1 cellular context compared by ENCODE assay signal in the genomic region with DNA sequence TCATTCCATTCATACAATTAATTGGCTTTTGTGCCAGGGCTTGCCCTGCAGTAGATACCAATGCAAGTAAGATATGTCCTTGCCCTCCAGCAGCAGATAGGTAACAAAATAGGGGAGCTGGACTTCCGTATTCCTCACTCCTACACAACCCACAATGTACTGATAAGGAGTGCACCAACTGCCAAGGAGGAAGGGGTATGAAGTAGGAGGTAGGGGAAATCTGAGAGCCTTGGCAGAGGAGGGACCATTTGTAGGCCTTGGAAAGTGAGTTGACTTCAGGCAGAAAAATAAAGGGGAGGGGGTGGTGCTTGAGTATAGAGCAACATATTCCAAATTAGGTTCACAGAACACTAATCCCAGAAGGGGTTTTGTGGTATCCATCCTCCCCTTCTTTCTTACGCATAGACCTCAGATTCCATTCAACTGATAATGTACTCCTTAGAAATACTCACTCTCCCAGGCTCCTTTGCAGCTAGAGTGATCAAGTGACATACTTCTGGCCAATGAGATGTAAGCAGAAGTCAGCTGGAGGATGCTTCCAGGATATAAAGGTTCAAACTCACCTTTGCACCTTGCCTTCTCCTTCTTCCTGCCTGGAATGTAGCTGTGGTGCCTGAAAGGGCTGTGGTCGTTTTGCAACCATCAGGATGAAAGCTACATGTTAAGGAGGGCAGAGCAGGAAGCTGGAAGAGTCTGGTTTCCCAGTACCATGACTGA.
TF ChIP-seq lines count a peak whose summit lies in the region.

No MANE protein-coding gene starts in this region.

TF ChIP-seq in K562, 482 proteins besides CTCF, POLR2A, EP300 and RAD21 (continued from another document):
- TF ChIP-seq, protein P1, sequence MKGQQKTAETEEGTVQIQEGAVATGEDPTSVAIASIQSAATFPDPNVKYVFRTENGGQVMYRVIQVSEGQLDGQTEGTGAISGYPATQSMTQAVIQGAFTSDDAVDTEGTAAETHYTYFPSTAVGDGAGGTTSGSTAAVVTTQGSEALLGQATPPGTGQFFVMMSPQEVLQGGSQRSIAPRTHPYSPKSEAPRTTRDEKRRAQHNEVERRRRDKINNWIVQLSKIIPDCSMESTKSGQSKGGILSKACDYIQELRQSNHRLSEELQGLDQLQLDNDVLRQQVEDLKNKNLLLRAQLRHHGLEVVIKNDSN (CRISPR knock-in tag; IDR thresholded peaks at IDR 0.05), result peak; percentile 72
- no peak for TF ChIP-seq FIP1L1 (IDR thresholded peaks at IDR 0.05; ENCODE audit: low read depth, low read length, poor library complexity, severe bottlenecking)
